20 cellular contexts compared by ENCODE assay signal in genomic region chr17:76307966-76308338, GRCh38. TPM values are rescaled to one million over a fixed set of nuclear protein-coding genes. Genes with fewer than 3 reads are reported as not detected.
DNase-seq lines count a peak whose midpoint lies in the region; ATAC-seq and TF ChIP-seq lines count a peak whose summit lies in the region.
"Had no signal": no experiment of that assay in that cellular context is flagged by ENCODE, and none has a peak within 500 bp of the region (broad histone marks: within the 10 kb centered on the region; RNA-seq: fewer than 3 reads in every experiment).

A gene with protein sequence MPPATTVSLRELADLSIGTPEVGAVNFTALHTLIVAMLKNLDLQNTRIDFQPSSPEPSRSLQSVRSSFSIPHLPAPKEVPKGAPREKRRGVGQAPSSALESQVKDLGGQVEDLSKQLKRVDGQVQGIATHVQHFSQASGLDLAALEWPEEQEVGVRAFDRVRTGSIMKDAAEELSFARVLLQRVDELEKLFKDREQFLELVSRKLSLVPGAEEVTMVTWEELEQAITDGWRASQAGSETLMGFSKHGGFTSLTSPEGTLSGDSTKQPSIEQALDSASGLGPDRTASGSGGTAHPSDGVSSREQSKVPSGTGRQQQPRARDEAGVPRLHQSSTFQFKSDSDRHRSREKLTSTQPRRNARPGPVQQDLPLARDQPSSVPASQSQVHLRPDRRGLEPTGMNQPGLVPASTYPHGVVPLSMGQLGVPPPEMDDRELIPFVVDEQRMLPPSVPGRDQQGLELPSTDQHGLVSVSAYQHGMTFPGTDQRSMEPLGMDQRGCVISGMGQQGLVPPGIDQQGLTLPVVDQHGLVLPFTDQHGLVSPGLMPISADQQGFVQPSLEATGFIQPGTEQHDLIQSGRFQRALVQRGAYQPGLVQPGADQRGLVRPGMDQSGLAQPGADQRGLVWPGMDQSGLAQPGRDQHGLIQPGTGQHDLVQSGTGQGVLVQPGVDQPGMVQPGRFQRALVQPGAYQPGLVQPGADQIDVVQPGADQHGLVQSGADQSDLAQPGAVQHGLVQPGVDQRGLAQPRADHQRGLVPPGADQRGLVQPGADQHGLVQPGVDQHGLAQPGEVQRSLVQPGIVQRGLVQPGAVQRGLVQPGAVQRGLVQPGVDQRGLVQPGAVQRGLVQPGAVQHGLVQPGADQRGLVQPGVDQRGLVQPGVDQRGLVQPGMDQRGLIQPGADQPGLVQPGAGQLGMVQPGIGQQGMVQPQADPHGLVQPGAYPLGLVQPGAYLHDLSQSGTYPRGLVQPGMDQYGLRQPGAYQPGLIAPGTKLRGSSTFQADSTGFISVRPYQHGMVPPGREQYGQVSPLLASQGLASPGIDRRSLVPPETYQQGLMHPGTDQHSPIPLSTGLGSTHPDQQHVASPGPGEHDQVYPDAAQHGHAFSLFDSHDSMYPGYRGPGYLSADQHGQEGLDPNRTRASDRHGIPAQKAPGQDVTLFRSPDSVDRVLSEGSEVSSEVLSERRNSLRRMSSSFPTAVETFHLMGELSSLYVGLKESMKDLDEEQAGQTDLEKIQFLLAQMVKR (N-terminal part only) (minus strand): TSS chr17:76308276. CDS start chr17:76307998, 278 bp downstream.

- no peaks in the 10 kb centered on the region for H3K9me3 Mint-ChIP-seq in endothelial cell (ENCODE audit: unreplicated experiment)
- no peaks in the 10 kb centered on the region for H3K9me3 Mint-ChIP-seq in osteocyte (ENCODE audit: unreplicated experiment)
- no peaks in the 10 kb centered on the region for H3K9me3 Mint-ChIP-seq in type B pancreatic cell
- H3K9me3 Mint-ChIP-seq: CD8-positive, alpha-beta T cell had no signal

- TF ChIP-seq CTCF in ascending aorta (IDR thresholded peaks at IDR 0.05) (no peak), endothelial cell (IDR thresholded peaks at IDR 0.05; ENCODE audit: unreplicated experiment) (no peak), osteocyte (IDR thresholded peaks at IDR 0.05) (no peak), type B pancreatic cell (conservative IDR thresholded peaks at IDR 0.05) (no peak), brain microvascular endothelial cell (IDR thresholded peaks at IDR 0.05; ENCODE audit: low read depth, low read length, missing control alignments) (no peak)

- H3K4me3 ChIP-seq in ascending aorta (no peak within 1 kb of the TSS), brain microvascular endothelial cell (ENCODE audit: low read depth, low read length) (no peak within 1 kb of the TSS)
- H3K4me3 ChIP-seq: BLaER1 treated with 17β-estradiol and CSF1 and Interleukin-3, amounts not matched to agents 10 nM and 100 nM; SK-N-MC had no signal

- no peaks in the 10 kb centered on the region for H3K9me3 ChIP-seq in ascending aorta
- H3K9me3 ChIP-seq: BLaER1 treated with 17β-estradiol and CSF1 and Interleukin-3, amounts not matched to agents 10 nM and 100 nM had no signal

- H3K27me3 Mint-ChIP-seq in endothelial cell (ENCODE audit: unreplicated experiment) = peaks cover 4% of the 10 kb centered on the region
- H3K27me3 Mint-ChIP-seq in osteocyte (ENCODE audit: unreplicated experiment) = no peaks in the 10 kb centered on the region
- no peaks in the 10 kb centered on the region for H3K27me3 Mint-ChIP-seq in type B pancreatic cell

- H3K36me3 ChIP-seq in ascending aorta = peaks cover 34 to 51% of the 10 kb centered on the region in 2 donors
- peaks cover 31% of the 10 kb centered on the region for H3K36me3 ChIP-seq in brain microvascular endothelial cell (replicated peaks)

- H3K27ac ChIP-seq in ascending aorta (no peak within 1 kb of the TSS), brain microvascular endothelial cell (no peak within 1 kb of the TSS)
- H3K27ac ChIP-seq: BLaER1 treated with 17β-estradiol and CSF1 and Interleukin-3, amounts not matched to agents 10 nM and 100 nM; SK-N-MC had no signal

- peaks cover 20% of the 10 kb centered on the region for H3K36me3 Mint-ChIP-seq in endothelial cell (ENCODE audit: low read depth, unreplicated experiment)
- H3K36me3 Mint-ChIP-seq in osteocyte (ENCODE audit: unreplicated experiment) = peaks cover 24% of the 10 kb centered on the region
- peaks cover 14% of the 10 kb centered on the region for H3K36me3 Mint-ChIP-seq in type B pancreatic cell

- in situ Hi-C loops in brain microvascular endothelial cell (cut with HindIII; ENCODE audit: low pct_ligation_motif_present, low sequenced_read_pairs) = no loop called here

- H3K27ac Mint-ChIP-seq in endothelial cell (ENCODE audit: unreplicated experiment) (no peak within 1 kb of the TSS), osteocyte (ENCODE audit: unreplicated experiment) (no peak within 1 kb of the TSS), type B pancreatic cell (no peak within 1 kb of the TSS)
- H3K27ac Mint-ChIP-seq: CD8-positive, alpha-beta T cell had no signal

- H3K4me3 Mint-ChIP-seq in endothelial cell (ENCODE audit: unreplicated experiment) (no peak within 1 kb of the TSS), osteocyte (ENCODE audit: unreplicated experiment) (no peak within 1 kb of the TSS), type B pancreatic cell (no peak within 1 kb of the TSS)
- H3K4me3 Mint-ChIP-seq: CD8-positive, alpha-beta T cell had no signal

- no peak for DNase-seq in ascending aorta (ENCODE audit: low spot score in 2 of 2)
- no peak for DNase-seq in endothelial cell (ENCODE audit: low spot score)
- peak; percentile 85 for DNase-seq in osteocyte (ENCODE audit: extremely low spot score, unreplicated experiment)
- no peak for DNase-seq in type B pancreatic cell (ENCODE audit: extremely low spot score, unreplicated experiment)
- DNase-seq in NCI-H446 treated with DMSO at 0.1 percent for 48 hours (lab: John Stamatoyannopoulos, UW) = no peak
- DNase-seq in NAMALWA (ENCODE audit: low spot score) = no peak
- DNase-seq in brain microvascular endothelial cell = no peak
- DNase-seq: Calu3; CD8-positive, alpha-beta T cell; EL; MM.1S; NCI-H1105; NCI-H2081 treated with DMSO at 0.1 percent for 48 hours; NCI-H510A; NCI-H748 treated with DMSO at 0.1 percent for 48 hours; OCI-M1; SHP77 had no signal

- H3K27me3 ChIP-seq in ascending aorta = no peaks in the 10 kb centered on the region
- H3K27me3 ChIP-seq in brain microvascular endothelial cell (replicated peaks) = no peaks in the 10 kb centered on the region
- H3K27me3 ChIP-seq: BLaER1 treated with 17β-estradiol and CSF1 and Interleukin-3, amounts not matched to agents 10 nM and 100 nM had no signal

- H3K4me1 Mint-ChIP-seq in endothelial cell (ENCODE audit: unreplicated experiment) (peaks cover 10% of the 10 kb centered on the region), osteocyte (ENCODE audit: unreplicated experiment) (peaks cover 3% of the 10 kb centered on the region), type B pancreatic cell (ENCODE audit: unreplicated experiment) (peaks cover 4% of the 10 kb centered on the region)

- H3K4me1 ChIP-seq in ascending aorta = no peaks in the 10 kb centered on the region

- no peak for ATAC-seq in HG02642 (IDR thresholded peaks at IDR 0.05; ENCODE audit: poor library complexity, unreplicated experiment)
- ATAC-seq: CD8-positive, alpha-beta T cell had no signal

- intact Hi-C loops in ascending aorta (cut with DNase I) = no loop called here

RNA-seq across cellular contexts. Expression of the gene that starts here (rescaled TPM):
- 10.6 TPM for total RNA-seq in ascending aorta
- 15.0 TPM for total RNA-seq in endothelial cell (ENCODE audit: unreplicated experiment)
- 6.3 and 7.3 TPM in 2 replicates for total RNA-seq in osteocyte
- total RNA-seq in type B pancreatic cell (ENCODE audit: low replicate concordance) = 3.9 and 11.7 TPM in 2 replicates
